31 cellular contexts compared by ENCODE assay signal in the genomic region with DNA sequence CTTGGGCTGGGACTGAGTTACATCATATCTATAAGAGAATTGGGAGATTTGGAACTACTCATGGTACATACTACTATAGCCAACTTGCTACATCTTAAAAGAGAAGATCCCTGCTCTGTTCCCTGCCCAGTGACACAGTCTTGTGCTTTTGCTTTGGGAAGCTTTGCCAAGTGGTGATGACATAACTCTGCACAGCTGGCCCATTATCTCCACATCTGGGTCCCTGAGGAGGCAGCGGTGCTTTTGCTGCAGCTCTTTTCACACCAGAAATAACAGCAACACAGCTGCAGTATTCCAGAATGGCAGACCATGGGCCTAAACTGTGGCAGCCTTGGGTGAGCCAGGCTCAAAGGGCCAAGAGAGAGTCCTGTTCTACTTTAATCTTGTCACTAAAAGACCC.
DNase-seq lines count a peak whose midpoint lies in the region; ATAC-seq and TF ChIP-seq lines count a peak whose summit lies in the region.
"Had no signal": no experiment of that assay in that cellular context is flagged by ENCODE, and none has a peak within 500 bp of the region (broad histone marks: within the 10 kb centered on the region; RNA-seq: fewer than 3 reads in every experiment).

No MANE protein-coding gene starts in this region.

- H3K36me3 ChIP-seq in gastroesophageal sphincter (no peaks in the 10 kb centered on the region), stomach (no peaks in the 10 kb centered on the region)
- H3K36me3 ChIP-seq: ascending aorta, HAP-1, neural progenitor cell, SJCRH30, suprapubic skin had no signal

- TF ChIP-seq EP300 in gastroesophageal sphincter (IDR thresholded peaks at IDR 0.05), result no peak
- no peak for TF ChIP-seq EP300 in stomach (IDR thresholded peaks at IDR 0.05)

- peak; percentile 66 for ATAC-seq in gastroesophageal sphincter
- ATAC-seq: foreskin keratinocyte; stimulated activated effector memory CD8-positive, alpha-beta T cell treated with anti-CD3 and anti-CD28 coated beads, Interleukin-12 subunit alpha, Interleukin-12 subunit beta, amount 100 ng/mL, for 72 hours; T-cell had no signal

- intact Hi-C loops in stomach (cut with DNase I; ENCODE audit: low total_unique reads), result no loop called here

- H3K4me3 ChIP-seq in gastroesophageal sphincter, result no peak overlapping the region
- no peak overlapping the region for H3K4me3 ChIP-seq in stomach
- H3K4me3 ChIP-seq: ascending aorta, HAP-1, neural progenitor cell, SJCRH30, suprapubic skin had no signal

- H3K9me3 ChIP-seq in gastroesophageal sphincter (no peaks in the 10 kb centered on the region), stomach (no peaks in the 10 kb centered on the region)
- H3K9me3 ChIP-seq: ascending aorta, HAP-1, SJCRH30, suprapubic skin had no signal

- H3K4me1 ChIP-seq in gastroesophageal sphincter (no peaks in the 10 kb centered on the region), stomach (peaks cover 0 to 10% (median 5%) of the 10 kb centered on the region in 4 donors)
- H3K4me1 ChIP-seq: ascending aorta, foreskin keratinocyte, HAP-1, parathyroid adenoma, suprapubic skin had no signal

- peak; percentile 51 for DNase-seq in DMS 273 (lab: John Stamatoyannopoulos, UW; ENCODE audit: unreplicated experiment)
- no peak for DNase-seq in DMS 273 treated with DMSO at 0.1 percent for 48 hours (lab: John Stamatoyannopoulos, UW)
- peak; percentile 44 for DNase-seq in midbrain (lab: John Stamatoyannopoulos, UW)
- no peak for DNase-seq in stimulated activated naive CD4-positive, alpha-beta T cell (lab: John Stamatoyannopoulos, UW)
- DNase-seq in NCI-H82 treated with DMSO at 0.1 percent for 48 hours (lab: John Stamatoyannopoulos, UW; ENCODE audit: unreplicated experiment), result no peak
- no peak for DNase-seq in stomach
- DNase-seq: activated CD4-positive, alpha-beta T cell treated with anti-CD3 and anti-CD28 coated beads for 48 hours; activated CD8-positive, alpha-beta memory T cell treated with anti-CD3 and anti-CD28 coated beads for 24 hours; activated gamma-delta T cell; activated naive CD8-positive, alpha-beta T cell treated with anti-CD3 and anti-CD28 coated beads for 36 hours; Calu3; CD4-positive, CD25-positive, alpha-beta regulatory T cell; cortex of kidney; DND-41; erythroblast; foreskin keratinocyte; IMR-90; mesenchymal stem cell; NCI-H146; NCI-H82; T-cell had no signal

- H3K27ac ChIP-seq in gastroesophageal sphincter, result no peak overlapping the region
- peak overlapping the region; percentile 84 for H3K27ac ChIP-seq in temporal lobe (ENCODE audit: low read depth, low read length)
- H3K27ac ChIP-seq in stomach, result no peak overlapping the region
- H3K27ac ChIP-seq: 22Rv1, ascending aorta, foreskin keratinocyte, neural progenitor cell, parathyroid adenoma, SJCRH30, suprapubic skin had no signal

- TF ChIP-seq POLR2A in gastroesophageal sphincter (IDR thresholded peaks at IDR 0.05) (no peak), stomach (IDR thresholded peaks at IDR 0.05) (no peak)

- no peak for TF ChIP-seq CTCF in gastroesophageal sphincter (IDR thresholded peaks at IDR 0.05)
- no peak for TF ChIP-seq CTCF in stomach (IDR thresholded peaks at IDR 0.05)

- no peaks in the 10 kb centered on the region for H3K27me3 ChIP-seq in gastroesophageal sphincter
- no peaks in the 10 kb centered on the region for H3K27me3 ChIP-seq in stomach
- H3K27me3 ChIP-seq: ascending aorta, foreskin keratinocyte, neural progenitor cell, SJCRH30, suprapubic skin had no signal

- 60 to 82% methylated on average over 1 of the region's 1 CpG for WGBS in gastroesophageal sphincter (ENCODE audit: low coverage in 1 of 2), 2 donors
- 65 to 90% (median 78%) methylated on average over 1 of the region's 1 CpG for WGBS in stomach, 5 donors

Comparison
In these comparisons a context has a peak if more than half of its experiments do, and no peak if none do; other contexts are left out.
1. DNase-seq: peak in DMS 273 (single experiment) and midbrain (single experiment); none in DMS 273 treated with DMSO at 0.1 percent for 48 hours (single experiment), stimulated activated naive CD4-positive, alpha-beta T cell (0 of 6), NCI-H82 treated with DMSO at 0.1 percent for 48 hours (single experiment) and stomach (single experiment).